8 cellular contexts compared by ENCODE assay signal in genomic region chr7:22853674-22854157, GRCh38. TPM values are rescaled to one million over a fixed set of nuclear protein-coding genes. Genes with fewer than 3 reads are reported as not detected.
A peak's percentile ranks its signal among the peaks of the same experiment; 100 is the strongest.
DNase-seq lines count a peak whose midpoint lies in the region; ATAC-seq and TF ChIP-seq lines count a peak whose summit lies in the region.

No MANE protein-coding gene starts in this region.

- POLR2A ChIA-PET in MCF 10A (lab: Yijun Ruan, JAX), result interaction anchor here (0.7 to 2.9 kb wide), 5 partner anchors 20 to 252 kb away, joined by 3 to 8 read pairs (median 3); partner anchors contain the start of gene KLHL7

- H4K8ac ChIP-seq in mesendoderm (ENCODE audit: low read depth, low read length), result no peak overlapping the region

- H3K18ac ChIP-seq in mesendoderm (ENCODE audit: low read length), result no peak overlapping the region

- TF ChIP-seq CTCF in MCF 10A (IDR thresholded peaks at IDR 0.05; ENCODE audit: unreplicated experiment) (no peak), type B pancreatic cell (conservative IDR thresholded peaks at IDR 0.05) (peak; percentile 89)

- no peaks in the 10 kb centered on the region for H3K27me3 Mint-ChIP-seq in MCF 10A (ENCODE audit: insufficient read depth, unreplicated experiment)
- H3K27me3 Mint-ChIP-seq in type B pancreatic cell, result peaks cover 4% of the 10 kb centered on the region

- H3K27ac ChIP-seq in mesendoderm (ENCODE audit: low read depth, low read length), result no peak overlapping the region

- H2AK5ac ChIP-seq in mesendoderm (ENCODE audit: low read length), result no peak overlapping the region

- intact Hi-C loops in MCF 10A (cut with micrococcal nuclease), result loop anchor here (1.0 kb wide), 3 partner anchors 31 to 202 kb away; partner anchors contain the start of gene TOMM7

- H3K79me1 ChIP-seq in mesendoderm (ENCODE audit: low read length), result peaks cover 6% of the 10 kb centered on the region

- H3K9me3 Mint-ChIP-seq in MCF 10A (ENCODE audit: unreplicated experiment), result no peaks in the 10 kb centered on the region
- no peaks in the 10 kb centered on the region for H3K9me3 Mint-ChIP-seq in type B pancreatic cell

- H3K36me3 Mint-ChIP-seq in MCF 10A (ENCODE audit: insufficient read depth, unreplicated experiment), result peaks cover 33% of the 10 kb centered on the region
- H3K36me3 Mint-ChIP-seq in type B pancreatic cell, result peaks cover 9% of the 10 kb centered on the region

- H3K27ac Mint-ChIP-seq in MCF 10A (ENCODE audit: low read depth, unreplicated experiment) (peak overlapping the region; percentile 52), type B pancreatic cell (peak overlapping the region; percentile 83)

- peaks cover 14% of the 10 kb centered on the region for H3K79me2 ChIP-seq in mesendoderm (ENCODE audit: control insufficient read depth, insufficient read depth, low read length)

- no CpG with 5 or more reads among the region's 28 CpGs for WGBS in mesendoderm (ENCODE audit: extremely low coverage, insufficient coverage, low lambda C conversion rate)

- peak; percentile 70 for DNase-seq in activated effector memory CD4-positive, alpha-beta T cell treated with Interleukin-2 at 50 U/mL for 16 hours
- DNase-seq in activated effector memory CD4-positive, alpha-beta T cell treated with anti-CD3 and anti-CD28 coated beads, Interleukin-2, amount 50 U/mL, for 16 hours, result no peak
- peak; percentile 38 for DNase-seq in NOMO-1 treated with dmso at 0.1 percent for 144 hours (lab: John Stamatoyannopoulos, UW; ENCODE audit: unreplicated experiment)
- DNase-seq in MCF 10A (ENCODE audit: unreplicated experiment), result peak; percentile 41
- DNase-seq in mesendoderm, result peak; percentile 61
- DNase-seq in type B pancreatic cell (ENCODE audit: extremely low spot score, unreplicated experiment), result no peak
- DNase-seq in NCI-H524 treated with DMSO at 0.1 percent for 48 hours (lab: John Stamatoyannopoulos, UW), result no peak

- CTCF ChIA-PET in MCF 10A (lab: Yijun Ruan, JAX), result interaction anchor here (0.6 to 2.3 kb wide), 9 partner anchors 8 to 561 kb away, joined by 3 to 9 read pairs (median 3); no protein-coding TSS in a partner anchor

- H2BK120ac ChIP-seq in mesendoderm (ENCODE audit: low read depth, low read length), result no peak overlapping the region

- no peak overlapping the region for H3K4me3 ChIP-seq in mesendoderm (ENCODE audit: low read length)

- no peak overlapping the region for H3K4ac ChIP-seq in mesendoderm (ENCODE audit: low read depth, low read length)

- peak overlapping the region; percentile 62 for H3K4me2 ChIP-seq in mesendoderm (ENCODE audit: low read length)

- H3K27me3 ChIP-seq in mesendoderm (ENCODE audit: insufficient read depth, low read length, poor library complexity), result no peaks in the 10 kb centered on the region

- H3K36me3 ChIP-seq in mesendoderm (ENCODE audit: control insufficient read depth, insufficient read depth, low read length), result peaks cover 3% of the 10 kb centered on the region

- peaks cover 8% of the 10 kb centered on the region for H3K4me1 ChIP-seq in mesendoderm (ENCODE audit: control insufficient read depth, low read depth, low read length)

- peak; percentile 26 for ATAC-seq in HG02623 (IDR thresholded peaks at IDR 0.05; ENCODE audit: unreplicated experiment)

- peak overlapping the region; percentile 54 for H3K9ac ChIP-seq in mesendoderm (ENCODE audit: low read length)

- H3K23ac ChIP-seq in mesendoderm (ENCODE audit: low read length), result no peak overlapping the region

- BruUV-seq in MCF 10A (replicated peaks; lab: Mats Ljungman, UMichigan), result no TSS peak

- peaks cover 12% of the 10 kb centered on the region for H3K4me1 Mint-ChIP-seq in MCF 10A (ENCODE audit: insufficient read depth, unreplicated experiment)
- H3K4me1 Mint-ChIP-seq in type B pancreatic cell (ENCODE audit: unreplicated experiment), result no peaks in the 10 kb centered on the region

- no peak overlapping the region for H2BK5ac ChIP-seq in mesendoderm (ENCODE audit: low read length)

- H2BK15ac ChIP-seq in mesendoderm (replicated peaks; ENCODE audit: low read depth), result no peak overlapping the region

- peak overlapping the region; percentile 90 for H3K4me3 Mint-ChIP-seq in MCF 10A (ENCODE audit: unreplicated experiment)
- H3K4me3 Mint-ChIP-seq in type B pancreatic cell, result peak overlapping the region; percentile 91

- H4K5ac ChIP-seq in mesendoderm (ENCODE audit: low read length), result no peak overlapping the region

- H3K56ac ChIP-seq in mesendoderm (ENCODE audit: low read length), result peak overlapping the region; percentile 79

RNA-seq across cellular contexts. Expression of gene TOMM7, which starts 31.1 kb away (rescaled TPM):
- total RNA-seq in MCF 10A (2022) (376 and 409 TPM in 2 replicates), type B pancreatic cell (ENCODE audit: low replicate concordance) (222 and 327 TPM in 2 replicates)
- polyA plus RNA-seq in mesendoderm (2013, experiment 1 of 2), result 769 TPM
- 773 TPM for polyA plus RNA-seq in mesendoderm (2013, experiment 2 of 2)

Comparison
In these comparisons a context has a peak if more than half of its experiments do, and no peak if none do; other contexts are left out.
1. DNase-seq: peak in activated effector memory CD4-positive, alpha-beta T cell treated with Interleukin-2 at 50 U/mL for 16 hours (single experiment), NOMO-1 treated with dmso at 0.1 percent for 144 hours (single experiment), MCF 10A (single experiment) and mesendoderm (single experiment); none in activated effector memory CD4-positive, alpha-beta T cell treated with anti-CD3 and anti-CD28 coated beads, Interleukin-2, amount 50 U/mL, for 16 hours (single experiment), type B pancreatic cell (single experiment) and NCI-H524 treated with DMSO at 0.1 percent for 48 hours (single experiment).